In genomic region chr11:116720895-116721294, GRCh38 we compare ENCODE assay signal across 21 cellular contexts.
"Had no signal": no experiment of that assay in that cellular context is flagged by ENCODE, and none has a peak within 500 bp of the region (broad histone marks: within the 10 kb centered on the region; RNA-seq: fewer than 3 reads in every experiment).

No MANE protein-coding gene starts in this region.

- H3K4me3 ChIP-seq: SJSA1, SK-N-MC had no signal

- H3K27ac ChIP-seq: HL-60, SJSA1, SK-N-MC had no signal

- FAIRE-seq: HTR-8/SVneo, RCC 7860 had no signal

- H3K9me3 ChIP-seq: SJSA1 had no signal

- H3K36me3 ChIP-seq: SJSA1 had no signal

- H3K27me3 ChIP-seq: SJSA1 had no signal

- DNase-seq: KBM-7, MV-4-11, NCI-H1048, NCI-H1105, NCI-H1417, NCI-H1436 treated with DMSO at 0.1 percent for 48 hours, NCI-H1694, NCI-H1930, NCI-H2081 treated with DMSO at 0.1 percent for 48 hours, NCI-H2227 treated with DMSO at 0.1 percent for 48 hours, NCI-H524, NCI-H526 treated with DMSO at 0.1 percent for 48 hours, NCI-H774, Right ventricle myocardium superior, RPMI8226, SIG-M5 had no signal
